Comparison of ENCODE assay signal across 31 cellular contexts in genomic region chr1:7632681-7633080, GRCh38.
"Had no signal": no experiment of that assay in that cellular context is flagged by ENCODE, and none has a peak within 500 bp of the region (broad histone marks: within the 10 kb centered on the region; RNA-seq: fewer than 3 reads in every experiment).

No MANE protein-coding gene starts in this region.

- DNase-seq: activated CD4-positive, alpha-beta T cell treated with anti-CD3 and anti-CD28 coated beads for 4 hours; activated CD4-positive, alpha-beta T cell treated with anti-CD3 and anti-CD28 coated beads, Interleukin-2, amount 50 U/mL, for 1 hour; activated CD4-positive, alpha-beta T cell treated with anti-CD3 and anti-CD28 coated beads, Interleukin-2, amount 50 U/mL, for 48 hours; activated CD4-positive, CD25-positive, alpha-beta regulatory T cell; activated CD4-positive, CD25-positive, alpha-beta regulatory T cell treated with anti-CD3 and anti-CD28 coated beads, Interleukin-2, amount 50 U/mL, for 72 hours; activated CD8-positive, alpha-beta memory T cell treated with anti-CD3 and anti-CD28 coated beads, Interleukin-2, amount 10 ng/mL, durations not matched to agents 7 days and 5 days; activated CD8-positive, alpha-beta memory T cell treated with anti-CD3 and anti-CD28 coated beads, Interleukin-2, amount 50 U/mL, for 4 hours; activated CD8-positive, alpha-beta T cell treated with anti-CD3 and anti-CD28 coated beads, Interleukin-2, amount 10 ng/mL, durations not matched to agents 7 days and 5 days; activated effector memory CD4-positive, alpha-beta T cell treated with anti-CD3 and anti-CD28 coated beads, Interleukin-2, amount 50 U/mL, for 16 hours; activated naive CD4-positive, alpha-beta T cell treated with anti-CD3 and anti-CD28 coated beads for 36 hours; activated naive CD8-positive, alpha-beta T cell treated with anti-CD3 and anti-CD28 coated beads for 36 hours; activated naive CD8-positive, alpha-beta T cell treated with anti-CD3 and anti-CD28 coated beads, Interleukin-2, amount 50 U/mL, for 24 hours; activated T-cell treated with anti-CD3 and anti-CD28 coated beads, Interleukin-2, amount 50 U/mL, for 1 hour; activated T-cell treated with anti-CD3 and anti-CD28 coated beads, Interleukin-2, amount 50 U/mL, for 48 hours; adrenal gland; amygdala; body of pancreas; cortex of kidney; dermis blood vessel endothelial cell; effector CD4-positive, alpha-beta T cell; effector memory CD8-positive, alpha-beta T cell; erythroblast; foreskin keratinocyte; gastrocnemius medialis; glutamatergic neuron; T-helper 2 cell had no signal

- H3K27me3 ChIP-seq: adrenal gland, body of pancreas had no signal

- H3K27ac ChIP-seq: adrenal gland, body of pancreas, esophagus muscularis mucosa, foreskin keratinocyte, gastrocnemius medialis, heart left ventricle had no signal

- H3K4me1 ChIP-seq: adrenal gland, body of pancreas, esophagus muscularis mucosa, foreskin keratinocyte, gastrocnemius medialis had no signal

- H3K4me3 ChIP-seq: adrenal gland, body of pancreas, esophagus muscularis mucosa, gastrocnemius medialis, heart left ventricle had no signal

- H3K27ac Mint-ChIP-seq: activated CD8-positive, alpha-beta memory T cell treated with anti-CD3 and anti-CD28 coated beads, Interleukin-2, amount 10 ng/mL, durations not matched to agents 7 days and 5 days; activated CD8-positive, alpha-beta T cell treated with anti-CD3 and anti-CD28 coated beads, Interleukin-2, amount 10 ng/mL, durations not matched to agents 7 days and 5 days; activated naive CD4-positive, alpha-beta T cell treated with anti-CD3 and anti-CD28 coated beads for 36 hours; activated naive CD4-positive, alpha-beta T cell treated with anti-CD3 and anti-CD28 coated beads, Interleukin-2, amount 50 U/mL, for 24 hours; activated naive CD8-positive, alpha-beta T cell treated with anti-CD3 and anti-CD28 coated beads for 36 hours; activated naive CD8-positive, alpha-beta T cell treated with anti-CD3 and anti-CD28 coated beads, Interleukin-2, amount 50 U/mL, for 24 hours; activated T-helper 1 cell treated with anti-CD3 and anti-CD28 coated beads, Interleukin-12 subunit alpha, Interleukin-12 subunit beta, Interleukin-2, Interleukin-4 antibody, amounts not matched to agents 30 ng/mL and 10 ng/mL and 1 ng/mL, durations not matched to agents 14 hours and 24 hours and 36 hours; activated T-helper 2 cell treated with anti-CD3 and anti-CD28 coated beads, Interferon-gamma antibody, Interleukin-2, Interleukin-4, amounts not matched to agents 10 μg/mL and 5 μg/mL and 100 μg/mL, durations not matched to agents 14 hours and 24 hours and 36 hours; effector memory CD8-positive, alpha-beta T cell had no signal

- H3K36me3 Mint-ChIP-seq: activated CD8-positive, alpha-beta memory T cell treated with anti-CD3 and anti-CD28 coated beads, Interleukin-2, amount 10 ng/mL, durations not matched to agents 7 days and 5 days; activated naive CD4-positive, alpha-beta T cell treated with anti-CD3 and anti-CD28 coated beads, Interleukin-2, amount 50 U/mL, for 24 hours; activated naive CD8-positive, alpha-beta T cell treated with anti-CD3 and anti-CD28 coated beads for 36 hours had no signal

- ATAC-seq: activated CD8-positive, alpha-beta memory T cell treated with anti-CD3 and anti-CD28 coated beads, Interleukin-2, amount 10 ng/mL, durations not matched to agents 7 days and 5 days; activated CD8-positive, alpha-beta T cell treated with anti-CD3 and anti-CD28 coated beads, Interleukin-2, amount 10 ng/mL, durations not matched to agents 7 days and 5 days; activated naive CD8-positive, alpha-beta T cell treated with anti-CD3 and anti-CD28 coated beads, Interleukin-2, amount 50 U/mL, for 24 hours; body of pancreas; effector memory CD8-positive, alpha-beta T cell; foreskin keratinocyte; gastrocnemius medialis; heart left ventricle had no signal

- H3K4me1 Mint-ChIP-seq: activated CD8-positive, alpha-beta memory T cell treated with anti-CD3 and anti-CD28 coated beads, Interleukin-2, amount 10 ng/mL, durations not matched to agents 7 days and 5 days; activated naive CD4-positive, alpha-beta T cell treated with anti-CD3 and anti-CD28 coated beads, Interleukin-2, amount 50 U/mL, for 24 hours; activated naive CD8-positive, alpha-beta T cell treated with anti-CD3 and anti-CD28 coated beads for 36 hours; activated naive CD8-positive, alpha-beta T cell treated with anti-CD3 and anti-CD28 coated beads, Interleukin-2, amount 50 U/mL, for 24 hours had no signal

- H3K9me3 ChIP-seq: adrenal gland, body of pancreas, esophagus muscularis mucosa, gastrocnemius medialis, heart left ventricle had no signal

- H3K4me3 Mint-ChIP-seq: activated CD8-positive, alpha-beta memory T cell treated with anti-CD3 and anti-CD28 coated beads, Interleukin-2, amount 10 ng/mL, durations not matched to agents 7 days and 5 days; activated CD8-positive, alpha-beta T cell treated with anti-CD3 and anti-CD28 coated beads, Interleukin-2, amount 10 ng/mL, durations not matched to agents 7 days and 5 days; activated naive CD4-positive, alpha-beta T cell treated with anti-CD3 and anti-CD28 coated beads for 36 hours; activated naive CD4-positive, alpha-beta T cell treated with anti-CD3 and anti-CD28 coated beads, Interleukin-2, amount 50 U/mL, for 24 hours; activated naive CD8-positive, alpha-beta T cell treated with anti-CD3 and anti-CD28 coated beads for 36 hours; activated naive CD8-positive, alpha-beta T cell treated with anti-CD3 and anti-CD28 coated beads, Interleukin-2, amount 50 U/mL, for 24 hours; activated T-helper 1 cell treated with anti-CD3 and anti-CD28 coated beads, Interleukin-12 subunit alpha, Interleukin-12 subunit beta, Interleukin-2, Interleukin-4 antibody, amounts not matched to agents 30 ng/mL and 10 ng/mL and 1 ng/mL, durations not matched to agents 14 hours and 24 hours and 36 hours; effector memory CD8-positive, alpha-beta T cell had no signal

- H3K9me3 Mint-ChIP-seq: activated naive CD4-positive, alpha-beta T cell treated with anti-CD3 and anti-CD28 coated beads for 36 hours; activated naive CD4-positive, alpha-beta T cell treated with anti-CD3 and anti-CD28 coated beads, Interleukin-2, amount 50 U/mL, for 24 hours; activated naive CD8-positive, alpha-beta T cell treated with anti-CD3 and anti-CD28 coated beads for 36 hours; activated naive CD8-positive, alpha-beta T cell treated with anti-CD3 and anti-CD28 coated beads, Interleukin-2, amount 50 U/mL, for 24 hours; activated T-helper 1 cell treated with anti-CD3 and anti-CD28 coated beads, Interleukin-12 subunit alpha, Interleukin-12 subunit beta, Interleukin-2, Interleukin-4 antibody, amounts not matched to agents 30 ng/mL and 10 ng/mL and 1 ng/mL, durations not matched to agents 14 hours and 24 hours and 36 hours; activated T-helper 2 cell treated with anti-CD3 and anti-CD28 coated beads, Interferon-gamma antibody, Interleukin-2, Interleukin-4, amounts not matched to agents 10 μg/mL and 5 μg/mL and 100 μg/mL, durations not matched to agents 14 hours and 24 hours and 36 hours; effector memory CD8-positive, alpha-beta T cell had no signal

- H3K36me3 ChIP-seq: adrenal gland, esophagus muscularis mucosa, gastrocnemius medialis, heart left ventricle had no signal
